14 cellular contexts compared by ENCODE assay signal in genomic region chr14:83253870-83254269, GRCh38.
DNase-seq lines count a peak whose midpoint lies in the region; TF ChIP-seq lines count a peak whose summit lies in the region.
"Had no signal": no experiment of that assay in that cellular context is flagged by ENCODE, and none has a peak within 500 bp of the region (broad histone marks: within the 10 kb centered on the region; RNA-seq: fewer than 3 reads in every experiment).

No MANE protein-coding gene starts in this region.

- peaks cover 0 to 7% (median 0%) of the 10 kb centered on the region in 7 donors for H3K9me3 Mint-ChIP-seq in CD14-positive monocyte
- H3K9me3 Mint-ChIP-seq in T-helper 2 cell treated with Interferon-gamma antibody and Interleukin-4, amounts not matched to agents 5 μg/mL and 100 μg/mL, for 36 hours, result peaks cover 20% of the 10 kb centered on the region

- intact Hi-C loops in CD14-positive monocyte (cut with micrococcal nuclease), result no loop called here

- no peaks in the 10 kb centered on the region for H3K36me3 Mint-ChIP-seq in CD14-positive monocyte
- H3K36me3 Mint-ChIP-seq in T-helper 2 cell treated with Interferon-gamma antibody and Interleukin-4, amounts not matched to agents 5 μg/mL and 100 μg/mL, for 36 hours (ENCODE audit: low read depth), result no peaks in the 10 kb centered on the region
- H3K36me3 Mint-ChIP-seq: CD8-positive, alpha-beta T cell had no signal

- DNase-seq in NOMO-1 (lab: John Stamatoyannopoulos, UW; ENCODE audit: unreplicated experiment in 2 of 2) (peak; percentile 13 to 45), NOMO-1 treated with dmso at 0.1 percent for 144 hours (lab: John Stamatoyannopoulos, UW; ENCODE audit: unreplicated experiment) (no peak), CD14-positive monocyte (ENCODE audit: low spot score) (no peak), NOMO-1 treated with DMSO at 0.1 percent for 48 hours (lab: John Stamatoyannopoulos, UW; ENCODE audit: unreplicated experiment) (peak; percentile 47), NCI-H1694 treated with DMSO at 0.1 percent for 48 hours (lab: John Stamatoyannopoulos, UW) (no peak)
- DNase-seq in stimulated activated CD4-positive, alpha-beta T cell treated with anti-CD3 and anti-CD28 coated beads, Interleukin-4, amount 100 ng/mL, for 24 hours, result no peak
- DNase-seq in T-helper 2 cell treated with Interferon-gamma antibody and Interleukin-4, amounts not matched to agents 5 μg/mL and 100 μg/mL, for 36 hours (ENCODE audit: low spot score), result no peak
- DNase-seq: ACHN; CD8-positive, alpha-beta T cell; COR-L47; DND-41; GDM1; HCEC 1CT; HFFc6 had no signal

- H3K4me3 Mint-ChIP-seq in CD14-positive monocyte, result peak overlapping the region in 1 of 2 donors; percentile 36
- no peak overlapping the region for H3K4me3 Mint-ChIP-seq in T-helper 2 cell treated with Interferon-gamma antibody and Interleukin-4, amounts not matched to agents 5 μg/mL and 100 μg/mL, for 36 hours
- H3K4me3 Mint-ChIP-seq: CD8-positive, alpha-beta T cell; HFFc6 had no signal

- H3K4me1 Mint-ChIP-seq in CD14-positive monocyte, result peaks cover 42% of the 10 kb centered on the region
- H3K4me1 Mint-ChIP-seq in T-helper 2 cell treated with Interferon-gamma antibody and Interleukin-4, amounts not matched to agents 5 μg/mL and 100 μg/mL, for 36 hours (ENCODE audit: low read depth), result no peaks in the 10 kb centered on the region

- H3K27ac Mint-ChIP-seq in CD14-positive monocyte, result peak overlapping the region; percentile 58 to 95 (median 89)
- no peak overlapping the region for H3K27ac Mint-ChIP-seq in T-helper 2 cell treated with Interferon-gamma antibody and Interleukin-4, amounts not matched to agents 5 μg/mL and 100 μg/mL, for 36 hours
- H3K27ac Mint-ChIP-seq: CD8-positive, alpha-beta T cell; HFFc6 had no signal

- no peak for TF ChIP-seq CTCF in CD14-positive monocyte (IDR thresholded peaks at IDR 0.05)

- no peaks in the 10 kb centered on the region for H3K27me3 Mint-ChIP-seq in CD14-positive monocyte (ENCODE audit: low read depth in 3 of 3)
- no peaks in the 10 kb centered on the region for H3K27me3 Mint-ChIP-seq in T-helper 2 cell treated with Interferon-gamma antibody and Interleukin-4, amounts not matched to agents 5 μg/mL and 100 μg/mL, for 36 hours (ENCODE audit: low read depth)

Comparison
In these comparisons a context has a peak if more than half of its experiments do, and no peak if none do; other contexts are left out.
1. DNase-seq: peak in NOMO-1 (2 of 2) and NOMO-1 treated with DMSO at 0.1 percent for 48 hours (single experiment); none in NOMO-1 treated with dmso at 0.1 percent for 144 hours (single experiment), CD14-positive monocyte (single experiment), stimulated activated CD4-positive, alpha-beta T cell treated with anti-CD3 and anti-CD28 coated beads, Interleukin-4, amount 100 ng/mL, for 24 hours (single experiment), NCI-H1694 treated with DMSO at 0.1 percent for 48 hours (single experiment) and T-helper 2 cell treated with Interferon-gamma antibody and Interleukin-4, amounts not matched to agents 5 μg/mL and 100 μg/mL, for 36 hours (single experiment).